32 cellular contexts compared by ENCODE assay signal in genomic region chr13:73306688-73307087, GRCh38.
"Had no signal": no experiment of that assay in that cellular context is flagged by ENCODE, and none has a peak within 500 bp of the region (broad histone marks: within the 10 kb centered on the region; RNA-seq: fewer than 3 reads in every experiment).

No MANE protein-coding gene starts in this region.

- H3K36me3 ChIP-seq: adrenal gland, brain microvascular endothelial cell, breast epithelium had no signal

- H3K27ac ChIP-seq: adrenal gland, body of pancreas, brain microvascular endothelial cell, breast epithelium, VCaP had no signal

- ATAC-seq: activated CD8-positive, alpha-beta T cell treated with anti-CD3 and anti-CD28 coated beads for 36 hours; activated naive CD4-positive, alpha-beta T cell treated with anti-CD3 and anti-CD28 coated beads, Interleukin-2, amount 50 U/mL, for 72 hours; activated T-cell treated with anti-CD3 and anti-CD28 coated beads, Interleukin-2, amount 50 U/mL, for 4 hours; activated T-cell treated with anti-CD3 and anti-CD28 coated beads, Interleukin-2, amount 50 U/mL, for 72 hours; activated T-helper 17 cell treated with anti-CD3 and anti-CD28 coated beads, Interleukin-2, amount 50 U/mL, for 72 hours; body of pancreas had no signal

- H3K27me3 ChIP-seq: adrenal gland, body of pancreas, brain microvascular endothelial cell, breast epithelium had no signal

- H3K4me1 ChIP-seq: adrenal gland, body of pancreas, breast epithelium had no signal

- H3K9me3 ChIP-seq: adrenal gland, body of pancreas, breast epithelium had no signal

- H3K4me3 ChIP-seq: adrenal gland, body of pancreas, breast epithelium had no signal

- DNase-seq: activated B cell treated with CpG ODN at 0.5 μM for 24 hours; activated CD4-positive, alpha-beta memory T cell treated with anti-CD3 and anti-CD28 coated beads for 36 hours; activated CD4-positive, alpha-beta T cell treated with anti-CD3 and anti-CD28 coated beads for 4 hours; activated CD4-positive, alpha-beta T cell treated with anti-CD3 and anti-CD28 coated beads, Interleukin-2, amount 10 ng/mL, durations not matched to agents 24 days and 14 days; activated CD4-positive, alpha-beta T cell treated with anti-CD3 and anti-CD28 coated beads, Interleukin-2, amount 50 U/mL, for 1 hour; activated CD4-positive, alpha-beta T cell treated with anti-CD3 and anti-CD28 coated beads, Interleukin-2, amount 50 U/mL, for 4 hours; activated CD4-positive, CD25-positive, alpha-beta regulatory T cell treated with anti-CD3 and anti-CD28 coated beads, Interleukin-2, amount 50 U/mL, for 72 hours; activated CD8-positive, alpha-beta memory T cell treated with anti-CD3 and anti-CD28 coated beads, Interleukin-2, amount 50 U/mL, for 4 hours; activated CD8-positive, alpha-beta T cell treated with anti-CD3 and anti-CD28 coated beads for 36 hours; activated effector memory CD4-positive, alpha-beta T cell treated with anti-CD3 and anti-CD28 coated beads, Interleukin-2, amount 50 U/mL, for 16 hours; activated gamma-delta T cell treated with Interleukin-2 at 50 U/mL for 16 hours; activated naive CD4-positive, alpha-beta T cell; activated naive CD4-positive, alpha-beta T cell treated with anti-CD3 and anti-CD28 coated beads for 36 hours; activated naive CD4-positive, alpha-beta T cell treated with anti-CD3 and anti-CD28 coated beads, Interleukin-2, amount 50 U/mL, for 16 hours; activated naive CD8-positive, alpha-beta T cell treated with anti-CD3 and anti-CD28 coated beads for 36 hours; activated T-cell treated with anti-CD3 and anti-CD28 coated beads for 4 hours; activated T-cell treated with anti-CD3 and anti-CD28 coated beads, Interleukin-2, amount 50 U/mL, for 1 hour; activated T-cell treated with anti-CD3 and anti-CD28 coated beads, Interleukin-2, amount 50 U/mL, for 4 hours; activated T-cell treated with anti-CD3 and anti-CD28 coated beads, Interleukin-2, amount 50 U/mL, for 72 hours; adrenal gland; amniotic stem cell; aorta; body of pancreas; brain microvascular endothelial cell; central memory CD4-positive, alpha-beta T cell; T-helper 1 cell; T-helper 2 cell; T-helper 9 cell had no signal
